8 cellular contexts compared by ENCODE assay signal in genomic region chr6:33417903-33418689, GRCh38. TPM values are rescaled to one million over a fixed set of nuclear protein-coding genes. Genes with fewer than 3 reads are reported as not detected.
A peak's percentile ranks its signal among the peaks of the same experiment; 100 is the strongest.
DNase-seq lines count a peak whose midpoint lies in the region; ATAC-seq lines count a peak whose summit lies in the region.

Gene CUTA (minus strand): TSS chr6:33418107. CDS start chr6:33418000, 107 bp downstream.

- CTCF ChIA-PET in CD8-positive, alpha-beta memory T cell (lab: Charles Lee): interaction anchor here (1.0 to 2.9 kb wide), 5 partner anchors 12 to 169 kb away, joined by 3 to 15 read pairs (median 3); no protein-coding TSS in a partner anchor

- POLR2A ChIA-PET in CD8-positive, alpha-beta memory T cell (lab: Charles Lee): interaction anchor here (0.5 to 1.6 kb wide), 12 partner anchors 8 to 1588 kb away, joined by 3 to 8 read pairs (median 4); partner anchors contain the start of genes B3GALT4, KIFC1, RPS18 and VPS52

- peak within 1 kb of the TSS; percentile 94 for H3K4me3 ChIP-seq in CD8-positive, alpha-beta memory T cell (ENCODE audit: low read length)

- H3K9me3 ChIP-seq in CD8-positive, alpha-beta memory T cell (ENCODE audit: low read length): no peaks in the 10 kb centered on the region

- DNase-seq in CD8-positive, alpha-beta memory T cell: peak; percentile 99 to 100 (median 99)
- peak; percentile 99 for DNase-seq in HS-27A (ENCODE audit: low read depth)
- peak; percentile 93 for DNase-seq in NK-92 (lab: John Stamatoyannopoulos, UW; ENCODE audit: unreplicated experiment)
- DNase-seq in activated CD8-positive, alpha-beta memory T cell treated with anti-CD3 and anti-CD28 coated beads for 24 hours: peak; percentile 96
- peak; percentile 97 for DNase-seq in effector CD8-positive, alpha-beta T cell (lab: John Stamatoyannopoulos, UW)
- peak; percentile 100 for DNase-seq in lung microvascular endothelial cell (ENCODE audit: low read depth in 2 of 2)
- DNase-seq in stimulated activated CD8-positive, alpha-beta memory T cell treated with anti-CD3 and anti-CD28 coated beads, Interleukin-12 subunit alpha, Interleukin-12 subunit beta, amount 100 ng/mL, for 1 hour (ENCODE audit: low read depth): peak; percentile 98

- peak; percentile 86 for ATAC-seq in GM19463 (IDR thresholded peaks at IDR 0.05; ENCODE audit: unreplicated experiment)

- no peaks in the 10 kb centered on the region for H3K27me3 ChIP-seq in CD8-positive, alpha-beta memory T cell (ENCODE audit: insufficient read depth, low read length, poor library complexity, severe bottlenecking)

- peaks cover 25% of the 10 kb centered on the region for H3K36me3 ChIP-seq in CD8-positive, alpha-beta memory T cell (ENCODE audit: insufficient read depth, low read length)

- peak within 1 kb of the TSS; percentile 97 to 100 (median 100) for H3K27ac Mint-ChIP-seq in CD8-positive, alpha-beta memory T cell

- H3K27me3 Mint-ChIP-seq in CD8-positive, alpha-beta memory T cell: peaks cover 0 to 3% of the 10 kb centered on the region in 2 donors

- peaks cover 0 to 2% (median 0%) of the 10 kb centered on the region in 5 donors for H3K9me3 Mint-ChIP-seq in CD8-positive, alpha-beta memory T cell

- H3K4me1 ChIP-seq in CD8-positive, alpha-beta memory T cell (ENCODE audit: insufficient read depth, low read length): peaks cover 52% of the 10 kb centered on the region

- peak within 1 kb of the TSS; percentile 85 to 95 (median 92) for H3K4me3 Mint-ChIP-seq in CD8-positive, alpha-beta memory T cell

- H3K4me1 Mint-ChIP-seq in CD8-positive, alpha-beta memory T cell: peaks cover 63 to 69% (median 65%) of the 10 kb centered on the region in 3 donors

- peaks cover 5 to 47% (median 8%) of the 10 kb centered on the region in 3 donors for H3K36me3 Mint-ChIP-seq in CD8-positive, alpha-beta memory T cell

- H3K27ac ChIP-seq in CD8-positive, alpha-beta memory T cell (ENCODE audit: low read depth, low read length): peak within 1 kb of the TSS; percentile 94

RNA-seq across cellular contexts. Expression of gene CUTA, which starts in this region (rescaled TPM):
- total RNA-seq in CD8-positive, alpha-beta memory T cell: 100 to 1,000 TPM; 149 to 164 TPM
- polyA plus RNA-seq in CD8-positive, alpha-beta memory T cell: 451 TPM
- total RNA-seq in lung microvascular endothelial cell: 52.3 and 89.5 TPM in 2 replicates

Comparison
In these comparisons a context has a peak if more than half of its experiments do, and no peak if none do; other contexts are left out.
1. Peak in every context shown above with its lines: DNase-seq, ATAC-seq, H3K4me3 ChIP-seq and H3K27ac ChIP-seq.